ENCODE assay signal across 11 cellular contexts in genomic region chr10:97781541-97782331, GRCh38. TPM values are rescaled to one million over a fixed set of nuclear protein-coding genes. Genes with fewer than 3 reads are reported as not detected.
DNase-seq lines count a peak whose midpoint lies in the region; ATAC-seq and TF ChIP-seq lines count a peak whose summit lies in the region.
"Had no signal": no experiment of that assay in that cellular context is flagged by ENCODE, and none has a peak within 500 bp of the region (broad histone marks: within the 10 kb centered on the region; RNA-seq: fewer than 3 reads in every experiment).

No MANE protein-coding gene starts in this region.

- H3K4me1 ChIP-seq in BLaER1 treated with 17β-estradiol and CSF1 and Interleukin-3, amounts not matched to agents 10 nM and 100 nM = peaks cover 21 to 57% (median 38%) of the 10 kb centered on the region in 10 experiments
- H3K4me1 ChIP-seq in IMR-90 (ENCODE audit: control insufficient read depth, insufficient read depth, low read length) = no peaks in the 10 kb centered on the region
- H3K4me1 ChIP-seq in naive thymus-derived CD4-positive, alpha-beta T cell (ENCODE audit: control insufficient read depth in 2 of 2, insufficient read depth in 2 of 2, low read length in 2 of 2) = peaks cover 9 to 32% of the 10 kb centered on the region in 2 donors

- dilution Hi-C loops in IMR-90 (cut with HindIII; ENCODE audit: low sequenced_read_pairs, unreplicated experiment) = no loop called here

- in situ Hi-C loops in IMR-90 (cut with MboI; ENCODE audit: low sequenced_read_pairs) = loop anchor here (25.0 kb wide), 1 partner anchor 256 kb away; the partner anchor contains the start of gene CRTAC1

- peak overlapping the region in 6 of 11 experiments; percentile 2 to 48 (median 29); a peak in 6 of 22 replicates for H3K9ac ChIP-seq in BLaER1 treated with 17β-estradiol and CSF1 and Interleukin-3, amounts not matched to agents 10 nM and 100 nM
- no peak overlapping the region for H3K9ac ChIP-seq in IMR-90 (ENCODE audit: low read depth, low read length)

- CTCF ChIA-PET in IMR-90 (lab: Yijun Ruan, JAX) = no interaction called here
- CTCF ChIA-PET in naive thymus-derived CD4-positive, alpha-beta T cell (lab: Charles Lee) = interaction anchor here (0.6 to 6.1 kb wide), 8 partner anchors 9 to 95 kb away, joined by 3 to 26 read pairs (median 4); partner anchors contain the start of gene AVPI1

- H3K9me3 ChIP-seq in BLaER1 treated with 17β-estradiol and CSF1 and Interleukin-3, amounts not matched to agents 10 nM and 100 nM (replicated peaks in 1 of 11) = no peaks in the 10 kb centered on the region
- H3K9me3 ChIP-seq in IMR-90 (ENCODE audit: control insufficient read depth, insufficient read depth, low read length) = no peaks in the 10 kb centered on the region
- H3K9me3 ChIP-seq in naive thymus-derived CD4-positive, alpha-beta T cell (ENCODE audit: control insufficient read depth in 2 of 3, low read length in 3 of 3) = no peaks in the 10 kb centered on the region

- no peaks in the 10 kb centered on the region for H3K9me3 Mint-ChIP-seq in activated naive CD8-positive, alpha-beta T cell treated with anti-CD3 and anti-CD28 coated beads, Interleukin-2, amount 50 U/mL, for 24 hours
- no peaks in the 10 kb centered on the region for H3K9me3 Mint-ChIP-seq in naive thymus-derived CD4-positive, alpha-beta T cell
- H3K9me3 Mint-ChIP-seq: T-helper 1 cell treated with Interleukin-12 subunit alpha and Interleukin-12 subunit beta and Interleukin-4 antibody, amounts not matched to agents 30 μg/mL and 1 μg/mL, for 36 hours had no signal

- no peaks in the 10 kb centered on the region for H3K9me1 ChIP-seq in IMR-90 (ENCODE audit: insufficient read depth, low read length)

- TF ChIP-seq POLR2A in IMR-90 (IDR thresholded peaks at IDR 0.05; ENCODE audit: low read depth, low read length) = no peak

- no peak overlapping the region for H3K14ac ChIP-seq in IMR-90 (replicated peaks; ENCODE audit: low read depth, low read length)

- peak overlapping the region; percentile 52 to 91 (median 85) for H3K4me2 ChIP-seq in BLaER1 treated with 17β-estradiol and CSF1 and Interleukin-3, amounts not matched to agents 10 nM and 100 nM
- H3K4me2 ChIP-seq in IMR-90 (ENCODE audit: low read depth, low read length) = no peak overlapping the region

- no peaks in the 10 kb centered on the region for H3K36me3 ChIP-seq in BLaER1 treated with 17β-estradiol and CSF1 and Interleukin-3, amounts not matched to agents 10 nM and 100 nM
- H3K36me3 ChIP-seq in IMR-90 (ENCODE audit: control insufficient read depth, insufficient read depth, low read length) = no peaks in the 10 kb centered on the region
- H3K36me3 ChIP-seq in naive thymus-derived CD4-positive, alpha-beta T cell (ENCODE audit: control insufficient read depth in 2 of 3, insufficient read depth in 3 of 3, low read length in 3 of 3) = no peaks in the 10 kb centered on the region

- 59% methylated on average over 5 of the region's 14 CpGs; no CpG with 5 or more reads in 1 of the 2 experiments for WGBS in IMR-90 (ENCODE audit: extremely low coverage in 2 of 2, insufficient read length in 1 of 2), 2 experiments

- H3K79me1 ChIP-seq in IMR-90 (ENCODE audit: low read depth in 1 of 2, low read length in 2 of 2) = no peaks in the 10 kb centered on the region

- no peak overlapping the region for H2BK15ac ChIP-seq in IMR-90 (ENCODE audit: low read depth, low read length)

- no peak overlapping the region for H3K18ac ChIP-seq in IMR-90 (ENCODE audit: low read depth, low read length)

- H2BK20ac ChIP-seq in IMR-90 (ENCODE audit: low read depth, low read length) = no peak overlapping the region

- H2AFZ ChIP-seq in IMR-90 (replicated peaks; ENCODE audit: low read length, poor library complexity) = no peak overlapping the region

- no peaks in the 10 kb centered on the region for H3K36me3 Mint-ChIP-seq in activated naive CD8-positive, alpha-beta T cell treated with anti-CD3 and anti-CD28 coated beads, Interleukin-2, amount 50 U/mL, for 24 hours (ENCODE audit: low read depth)
- H3K36me3 Mint-ChIP-seq in naive thymus-derived CD4-positive, alpha-beta T cell = no peaks in the 10 kb centered on the region

- H3K4me1 Mint-ChIP-seq in activated naive CD8-positive, alpha-beta T cell treated with anti-CD3 and anti-CD28 coated beads, Interleukin-2, amount 50 U/mL, for 24 hours = peaks cover 24% of the 10 kb centered on the region
- peaks cover 8 to 39% (median 38%) of the 10 kb centered on the region in 7 donors for H3K4me1 Mint-ChIP-seq in naive thymus-derived CD4-positive, alpha-beta T cell

- H3K27ac Mint-ChIP-seq in activated naive CD8-positive, alpha-beta T cell treated with anti-CD3 and anti-CD28 coated beads, Interleukin-2, amount 50 U/mL, for 24 hours = peak overlapping the region; percentile 69
- H3K27ac Mint-ChIP-seq in naive thymus-derived CD4-positive, alpha-beta T cell = peak overlapping the region; percentile 75 to 99 (median 91)
- H3K27ac Mint-ChIP-seq: T-helper 1 cell treated with Interleukin-12 subunit alpha and Interleukin-12 subunit beta and Interleukin-4 antibody, amounts not matched to agents 30 μg/mL and 1 μg/mL, for 36 hours had no signal

- ATAC-seq in IMR-90 (ENCODE audit: low read depth) (peak; percentile 38; the same call in 1 of the 2 replicates), HG03520 (IDR thresholded peaks at IDR 0.05; ENCODE audit: unreplicated experiment) (no peak)
- ATAC-seq in activated naive CD8-positive, alpha-beta T cell treated with anti-CD3 and anti-CD28 coated beads, Interleukin-2, amount 50 U/mL, for 24 hours = peak; percentile 41
- peak; percentile 83 for ATAC-seq in naive thymus-derived CD4-positive, alpha-beta T cell

- H2BK5ac ChIP-seq in IMR-90 (ENCODE audit: low read depth, low read length, poor library complexity, severe bottlenecking) = no peak overlapping the region

- DNase-seq in IMR-90 = no peak
- DNase-seq in activated naive CD8-positive, alpha-beta T cell treated with anti-CD3 and anti-CD28 coated beads, Interleukin-2, amount 50 U/mL, for 24 hours = no peak
- peak in 6 of 9 donors; percentile 52 to 66 (median 60) for DNase-seq in naive thymus-derived CD4-positive, alpha-beta T cell
- no peak for DNase-seq in activated gamma-delta T cell treated with Interleukin-2 at 50 U/mL for 16 hours
- no peak for DNase-seq in A172 (ENCODE audit: low spot score)
- no peak for DNase-seq in epidermal melanocyte (ENCODE audit: insufficient read length, low spot score)
- DNase-seq: stimulated activated naive CD4-positive, alpha-beta T cell treated with Interleukin-2 at 50 U/mL for 16 hours had no signal

- H3K27ac ChIP-seq in BLaER1 treated with 17β-estradiol and CSF1 and Interleukin-3, amounts not matched to agents 10 nM and 100 nM = peak overlapping the region in 9 of 11 experiments; percentile 5 to 56 (median 33); a peak in 12 of 22 replicates
- no peak overlapping the region for H3K27ac ChIP-seq in IMR-90 (ENCODE audit: insufficient read depth, low read length)
- H3K27ac ChIP-seq in naive thymus-derived CD4-positive, alpha-beta T cell (ENCODE audit: low read depth, low read length) = peak overlapping the region; percentile 63

- no peak for TF ChIP-seq CTCF in IMR-90 (conservative IDR thresholded peaks at IDR 0.05; ENCODE audit: low read depth, low read length)

- no peak overlapping the region for H2AK9ac ChIP-seq in IMR-90 (replicated peaks; ENCODE audit: low read depth, low read length, poor library complexity)

- no peak overlapping the region for H3K23ac ChIP-seq in IMR-90 (ENCODE audit: low read depth, low read length)

- TF ChIP-seq RAD21 in IMR-90 (IDR thresholded peaks at IDR 0.05; ENCODE audit: low read length) = no peak

- POLR2A ChIA-PET in IMR-90 (lab: Charles Lee; ENCODE audit: unreplicated experiment) = no interaction called here
- POLR2A ChIA-PET in naive thymus-derived CD4-positive, alpha-beta T cell (lab: Charles Lee) = interaction anchor here (0.5 to 3.5 kb wide), 12 partner anchors 9 to 95 kb away, joined by 3 to 16 read pairs (median 4); partner anchors contain the start of genes AVPI1, GOLGA7B, SFRP5 and ZFYVE27

- no TSS peak for BruUV-seq in IMR-90 (replicated peaks; lab: Mats Ljungman, UMichigan)

- peak overlapping the region in 1 of 10 experiments; percentile 27; a peak in 1 of 20 replicates for H3K4me3 ChIP-seq in BLaER1 treated with 17β-estradiol and CSF1 and Interleukin-3, amounts not matched to agents 10 nM and 100 nM
- H3K4me3 ChIP-seq in IMR-90 (ENCODE audit: insufficient read depth, low read depth, low read length) = no peak overlapping the region
- peak overlapping the region; percentile 37 for H3K4me3 ChIP-seq in naive thymus-derived CD4-positive, alpha-beta T cell (ENCODE audit: low read length)

- no peaks in the 10 kb centered on the region for H4K20me1 ChIP-seq in BLaER1 treated with 17β-estradiol and CSF1 and Interleukin-3, amounts not matched to agents 10 nM and 100 nM
- H4K20me1 ChIP-seq in IMR-90 (ENCODE audit: insufficient read depth, low read length) = no peaks in the 10 kb centered on the region

- no peak overlapping the region for H4K8ac ChIP-seq in IMR-90 (ENCODE audit: low read depth in 2 of 2, low read length in 2 of 2)

- no peak overlapping the region for H3K4me3 Mint-ChIP-seq in activated naive CD8-positive, alpha-beta T cell treated with anti-CD3 and anti-CD28 coated beads, Interleukin-2, amount 50 U/mL, for 24 hours
- peak overlapping the region; percentile 20 to 84 (median 74) for H3K4me3 Mint-ChIP-seq in naive thymus-derived CD4-positive, alpha-beta T cell
- H3K4me3 Mint-ChIP-seq: T-helper 1 cell treated with Interleukin-12 subunit alpha and Interleukin-12 subunit beta and Interleukin-4 antibody, amounts not matched to agents 30 μg/mL and 1 μg/mL, for 36 hours had no signal

- no peak overlapping the region for H4K91ac ChIP-seq in IMR-90 (ENCODE audit: insufficient read depth, low read depth, low read length)

- intact Hi-C loops in IMR-90 (cut with micrococcal nuclease) = no loop called here
- intact Hi-C loops in naive thymus-derived CD4-positive, alpha-beta T cell (cut with micrococcal nuclease) = no loop called here

- H2AK5ac ChIP-seq in IMR-90 (ENCODE audit: low read depth, low read length) = no peak overlapping the region

- H4K5ac ChIP-seq in IMR-90 (ENCODE audit: low read depth, low read length) = no peak overlapping the region

- H3K27me3 ChIP-seq in BLaER1 treated with 17β-estradiol and CSF1 and Interleukin-3, amounts not matched to agents 10 nM and 100 nM = no peaks in the 10 kb centered on the region
- H3K27me3 ChIP-seq in IMR-90 (ENCODE audit: control insufficient read depth, insufficient read depth, low read length) = peaks cover 55% of the 10 kb centered on the region
- H3K27me3 ChIP-seq in naive thymus-derived CD4-positive, alpha-beta T cell (ENCODE audit: control insufficient read depth in 2 of 2, insufficient read depth in 2 of 2, low read length in 2 of 2) = no peaks in the 10 kb centered on the region

- H2BK120ac ChIP-seq in IMR-90 (ENCODE audit: low read depth, low read length) = no peak overlapping the region

- H3K27me3 Mint-ChIP-seq in activated naive CD8-positive, alpha-beta T cell treated with anti-CD3 and anti-CD28 coated beads, Interleukin-2, amount 50 U/mL, for 24 hours = no peaks in the 10 kb centered on the region
- H3K27me3 Mint-ChIP-seq in naive thymus-derived CD4-positive, alpha-beta T cell = no peaks in the 10 kb centered on the region

- no peak overlapping the region for H3K56ac ChIP-seq in IMR-90 (ENCODE audit: extremely low read depth, insufficient read depth, low read length)

- no peak overlapping the region for H3K4ac ChIP-seq in IMR-90 (ENCODE audit: low read depth, low read length)

RNA-seq across cellular contexts. Expression of gene SFRP5, which starts 9.9 kb away (rescaled TPM):
- total RNA-seq in IMR-90 (2012; rRNA removed) = not detected in 2 replicates
- polyA plus RNA-seq in IMR-90 (2012; rRNA removed) = not detected in 2 replicates
- not detected in 2 replicates for polyA plus RNA-seq in IMR-90 (2012; cell fraction: cytosol; rRNA removed)
- polyA plus RNA-seq in IMR-90 (2012; cell fraction: nucleus; rRNA removed; ENCODE audit: low replicate concordance) = not detected in 2 replicates
- total RNA-seq in naive thymus-derived CD4-positive, alpha-beta T cell = under 1 TPM in 2 of 5 experiments, not detected in 3; 0.43 to 0.46 TPM
- polyA plus RNA-seq in naive thymus-derived CD4-positive, alpha-beta T cell = 1 to 10 TPM in 1 of 2 donors, not detected in 1; 1.0 TPM
- not detected in 2 replicates for total RNA-seq in A172 (2014; rRNA removed; shearing (Covaris generic))
- total RNA-seq: epithelial cell of proximal tubule had no signal

RNA-seq across cellular contexts. Expression of gene ZFYVE27, which starts 44.8 kb away (rescaled TPM):
- 12.8 and 13.1 TPM in 2 replicates for total RNA-seq in IMR-90 (2012; rRNA removed)
- polyA plus RNA-seq in IMR-90 (2012; rRNA removed) = 18.7 and 22.2 TPM in 2 replicates
- polyA plus RNA-seq in IMR-90 (2012; cell fraction: cytosol; rRNA removed) = 12.2 and 16.5 TPM in 2 replicates
- polyA plus RNA-seq in IMR-90 (2012; cell fraction: nucleus; rRNA removed; ENCODE audit: low replicate concordance) = 83.7 and 91.3 TPM in 2 replicates
- total RNA-seq in naive thymus-derived CD4-positive, alpha-beta T cell = 10 to 100 TPM; 31.0 to 68.8 (median 61.8) TPM
- polyA plus RNA-seq in naive thymus-derived CD4-positive, alpha-beta T cell = 10 to 100 TPM; 32.9 to 41.0 TPM
- total RNA-seq in A172 (2014; rRNA removed; shearing (Covaris generic)) = 22.4 and 25.6 TPM in 2 replicates

Comparison
In these comparisons a context has a peak if more than half of its experiments do, and no peak if none do; other contexts are left out.
1. DNase-seq: peak in naive thymus-derived CD4-positive, alpha-beta T cell (6 of 9); none in IMR-90 (single experiment), activated naive CD8-positive, alpha-beta T cell treated with anti-CD3 and anti-CD28 coated beads, Interleukin-2, amount 50 U/mL, for 24 hours (single experiment), activated gamma-delta T cell treated with Interleukin-2 at 50 U/mL for 16 hours (single experiment), A172 (single experiment) and epidermal melanocyte (single experiment).